Comparison of ENCODE assay signal across 8 cellular contexts in the genomic region with DNA sequence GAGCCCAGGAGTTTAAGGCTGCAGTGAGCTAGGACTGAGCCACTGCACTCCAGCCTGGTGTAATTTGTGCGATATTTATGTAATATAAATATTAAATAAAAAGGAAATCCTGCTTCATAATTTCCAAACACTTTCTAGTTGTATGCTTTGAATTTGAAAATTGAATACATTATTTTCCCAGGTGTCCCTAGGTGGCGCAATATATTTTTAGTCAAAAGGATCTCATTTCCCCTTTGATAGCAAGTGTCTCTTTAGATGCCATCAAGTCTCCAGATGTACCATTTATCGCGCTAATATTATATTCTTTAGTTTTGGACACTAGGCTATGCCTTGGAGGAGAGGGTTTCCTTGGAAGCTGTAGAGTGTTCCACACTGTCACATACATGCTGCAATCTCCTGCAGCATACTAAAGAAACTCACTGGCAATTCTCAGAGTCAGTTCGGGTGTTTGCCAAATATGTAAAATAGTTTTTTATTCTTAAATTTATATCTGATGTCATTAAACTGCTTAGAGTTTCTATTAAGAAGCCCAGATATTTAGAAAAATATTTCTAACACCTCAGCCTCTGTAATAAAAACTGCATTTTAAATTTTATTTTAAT. TPM values are rescaled to one million over a fixed set of nuclear protein-coding genes. Genes with fewer than 3 reads are reported as not detected.
DNase-seq lines count a peak whose midpoint lies in the region; ATAC-seq, FAIRE-seq and TF ChIP-seq lines count a peak whose summit lies in the region.

No MANE protein-coding gene starts in this region.

- no peak overlapping the region for H3K9ac ChIP-seq in KMS-11
- no peak overlapping the region for H3K9ac ChIP-seq in neural cell (ENCODE audit: low read length)

- no peak for TF ChIP-seq RAD21 in neural cell (conservative IDR thresholded peaks at IDR 0.05)

- TF ChIP-seq CTCF in KMS-11 (conservative IDR thresholded peaks at IDR 0.05; ENCODE audit: low read depth, low read length): peak; percentile 89
- TF ChIP-seq CTCF in brain microvascular endothelial cell (IDR thresholded peaks at IDR 0.05; ENCODE audit: low read depth, low read length, missing control alignments): peak; percentile 43
- TF ChIP-seq CTCF in neural cell (IDR thresholded peaks at IDR 0.05; ENCODE audit: poor library complexity, severe bottlenecking): peak; percentile 70

- H3K4me3 ChIP-seq in KMS-11 (IDR thresholded peaks at IDR 0.05; ENCODE audit: insufficient read depth, low read depth, low read length) (no peak overlapping the region), brain microvascular endothelial cell (ENCODE audit: low read depth, low read length) (no peak overlapping the region), neural cell (ENCODE audit: low read length) (no peak overlapping the region)

- no peak for ATAC-seq in HG03025 (IDR thresholded peaks at IDR 0.05; ENCODE audit: low FRiP score, unreplicated experiment)

- in situ Hi-C loops in brain microvascular endothelial cell (cut with HindIII; ENCODE audit: low pct_ligation_motif_present, low sequenced_read_pairs): no loop called here

- H3F3A ChIP-seq in neural cell (ENCODE audit: insufficient read depth, low read length, poor library complexity, severe bottlenecking): no peaks in the 10 kb centered on the region

- FAIRE-seq in GM12891 (lab: Jason Lieb, UNC): no peak

- DNase-seq in DMS 273 (lab: John Stamatoyannopoulos, UW; ENCODE audit: unreplicated experiment) (peak; percentile 59), DMS 273 treated with DMSO at 0.1 percent for 48 hours (lab: John Stamatoyannopoulos, UW) (no peak), brain microvascular endothelial cell (no peak), GM12891 (ENCODE audit: insufficient read length, low spot score) (no peak), KG1 (lab: John Stamatoyannopoulos, UW) (no peak)

- TF ChIP-seq EP300 in neural cell (conservative IDR thresholded peaks at IDR 0.05; ENCODE audit: poor library complexity, severe bottlenecking): no peak

- H3K36me3 ChIP-seq in KMS-11 (ENCODE audit: insufficient read depth) (no peaks in the 10 kb centered on the region), brain microvascular endothelial cell (replicated peaks) (no peaks in the 10 kb centered on the region), neural cell (ENCODE audit: insufficient read depth, low read length) (no peaks in the 10 kb centered on the region)

- H3K9me3 ChIP-seq in neural cell (ENCODE audit: low read length): no peaks in the 10 kb centered on the region

- H3K27ac ChIP-seq in KMS-11 (no peak overlapping the region), brain microvascular endothelial cell (no peak overlapping the region), neural cell (ENCODE audit: low read length) (no peak overlapping the region)

- H4K20me1 ChIP-seq in KMS-11 (ENCODE audit: insufficient read depth) (no peaks in the 10 kb centered on the region), neural cell (ENCODE audit: insufficient read depth) (no peaks in the 10 kb centered on the region)

- H3K4me1 ChIP-seq in KMS-11 (ENCODE audit: low read depth, poor library complexity, severe bottlenecking): peaks cover 17% of the 10 kb centered on the region

- H3K9me2 ChIP-seq in neural cell (ENCODE audit: insufficient read depth, low read length): no peaks in the 10 kb centered on the region

- peak overlapping the region; percentile 25 for H2AFZ ChIP-seq in KMS-11 (ENCODE audit: low read depth)
- no peak overlapping the region for H2AFZ ChIP-seq in neural cell (ENCODE audit: low read depth, low read length)

- TF ChIP-seq POLR2A in GM12891 (IDR thresholded peaks at IDR 0.05; ENCODE audit: low read depth, low read length): no peak

- H3K27me3 ChIP-seq in KMS-11 (ENCODE audit: insufficient read depth, low read depth) (no peaks in the 10 kb centered on the region), brain microvascular endothelial cell (replicated peaks) (no peaks in the 10 kb centered on the region), neural cell (ENCODE audit: insufficient read depth, low read depth, low read length) (no peaks in the 10 kb centered on the region)

- H3K79me2 ChIP-seq in KMS-11 (ENCODE audit: insufficient read depth, low read depth): peaks cover 6% of the 10 kb centered on the region; the same call in 1 of the 2 replicates
- no peaks in the 10 kb centered on the region for H3K79me2 ChIP-seq in neural cell (replicated peaks; ENCODE audit: insufficient read depth, low read length)

- H3K4me2 ChIP-seq in KMS-11 (peak overlapping the region; percentile 17; the same call in 1 of the 2 replicates), neural cell (ENCODE audit: low read length) (no peak overlapping the region)

TF ChIP-seq in neural cell, 6 proteins besides CTCF, POLR2A, EP300 and RAD21:
- TF ChIP-seq MXI1 (conservative IDR thresholded peaks at IDR 0.05; ENCODE audit: poor library complexity, severe bottlenecking) (no peak), TAF1 (IDR thresholded peaks at IDR 0.05; ENCODE audit: low read depth) (no peak), POLR2AphosphoS5 (IDR thresholded peaks at IDR 0.05) (no peak), SMC3 (conservative IDR thresholded peaks at IDR 0.05; ENCODE audit: poor library complexity) (peak; percentile 19)

TF ChIP-seq in GM12891, 5 proteins besides CTCF, POLR2A, EP300 and RAD21:
- TF ChIP-seq TAF1 (IDR thresholded peaks at IDR 0.05; ENCODE audit: low read depth, low read length) (no peak), SPI1 (IDR thresholded peaks at IDR 0.05; ENCODE audit: low read depth, low read length) (no peak), PAX5 (IDR thresholded peaks at IDR 0.05; ENCODE audit: insufficient read depth, low read length, severe bottlenecking) (no peak), POLR2AphosphoS5 (IDR thresholded peaks at IDR 0.05; ENCODE audit: low read depth, low read length) (no peak), POU2F2 (IDR thresholded peaks at IDR 0.05; ENCODE audit: low read depth, low read length) (no peak)

RNA-seq across cellular contexts. Expression of a gene that starts 5.6 kb away (rescaled TPM):
- polyA plus RNA-seq in neural cell: 14.2 and 15.1 TPM in 2 replicates
- polyA minus RNA-seq in neural cell: 129 and 144 TPM in 2 replicates
- 5.0 TPM for polyA plus RNA-seq in GM12891 (2012; ENCODE audit: low read depth, missing spikeins)

RNA-seq across cellular contexts. Expression of a gene that starts 7.1 kb away (rescaled TPM):
- 68.3 and 84.7 TPM in 2 replicates for polyA plus RNA-seq in neural cell
- polyA minus RNA-seq in neural cell: 61.4 and 82.3 TPM in 2 replicates
- 65.1 TPM for polyA plus RNA-seq in GM12891 (2012; ENCODE audit: low read depth, missing spikeins)
